Comparison of ENCODE assay signal across 15 cellular contexts in the genomic region with DNA sequence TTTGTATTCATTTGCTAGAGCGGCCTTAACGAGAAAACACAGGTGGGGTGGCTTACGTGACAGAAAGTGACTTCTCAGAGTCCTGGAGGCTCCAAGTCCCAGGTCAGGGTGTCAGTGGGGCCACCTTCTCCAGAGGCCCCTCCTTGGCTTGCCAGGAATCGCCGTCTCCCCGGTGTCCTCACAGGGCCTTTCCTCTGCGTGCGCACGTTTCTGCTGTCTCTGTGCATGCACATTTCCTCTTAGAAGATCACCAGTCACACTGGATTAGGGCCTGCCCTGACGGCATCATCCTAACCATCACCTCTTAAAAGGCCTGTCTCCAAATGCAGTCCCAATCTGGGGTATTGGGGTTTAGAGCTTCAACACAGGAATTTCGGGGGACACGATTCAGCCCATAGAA.
A peak's percentile ranks its signal among the peaks of the same experiment; 100 is the strongest.
DNase-seq lines count a peak whose midpoint lies in the region; ATAC-seq and TF ChIP-seq lines count a peak whose summit lies in the region.
"Had no signal": no experiment of that assay in that cellular context is flagged by ENCODE, and none has a peak within 500 bp of the region (broad histone marks: within the 10 kb centered on the region; RNA-seq: fewer than 3 reads in every experiment).

No MANE protein-coding gene starts in this region.

- peak; percentile 61 for DNase-seq in WERI-Rb-1
- DNase-seq in neural crest cell (ENCODE audit: low read depth, low spot score) = no peak
- DNase-seq in posterior vena cava (ENCODE audit: low spot score) = peak; percentile 44
- no peak for DNase-seq in stimulated activated naive CD8-positive, alpha-beta T cell treated with anti-CD3 and anti-CD28 coated beads, Interleukin-15, amount 100 ng/mL, for 72 hours
- no peak for DNase-seq in RKO (ENCODE audit: low spot score)
- DNase-seq: CD4-positive, alpha-beta T cell; CD8-positive, alpha-beta memory T cell; DMS 273 treated with DMSO at 0.1 percent for 48 hours; DMS79 treated with DMSO at 0.1 percent for 48 hours; GF-D8; GM23248; H7; HCEC 1CT had no signal

- no peak overlapping the region for H3K4me3 ChIP-seq in WERI-Rb-1 (ENCODE audit: low read depth, low read length)
- H3K4me3 ChIP-seq: GM23248 had no signal

- H3K27ac Mint-ChIP-seq in neural crest cell (ENCODE audit: unreplicated experiment) = peak overlapping the region; percentile 29
- no peak overlapping the region for H3K27ac Mint-ChIP-seq in stimulated activated naive CD8-positive, alpha-beta T cell treated with anti-CD3 and anti-CD28 coated beads, Interleukin-15, amount 100 ng/mL, for 72 hours
- H3K27ac Mint-ChIP-seq: CD14-positive monocyte; CD4-positive, alpha-beta T cell; CD8-positive, alpha-beta memory T cell had no signal

- no peaks in the 10 kb centered on the region for H3K36me3 ChIP-seq in WERI-Rb-1

- no peaks in the 10 kb centered on the region for H3K9me3 ChIP-seq in WERI-Rb-1 (ENCODE audit: severe bottlenecking)

- H3K9me3 Mint-ChIP-seq in neural crest cell = no peaks in the 10 kb centered on the region
- no peaks in the 10 kb centered on the region for H3K9me3 Mint-ChIP-seq in stimulated activated naive CD8-positive, alpha-beta T cell treated with anti-CD3 and anti-CD28 coated beads, Interleukin-15, amount 100 ng/mL, for 72 hours
- H3K9me3 Mint-ChIP-seq: CD4-positive, alpha-beta T cell; CD8-positive, alpha-beta memory T cell had no signal

- no peak overlapping the region for H3K4me3 Mint-ChIP-seq in neural crest cell
- no peak overlapping the region for H3K4me3 Mint-ChIP-seq in stimulated activated naive CD8-positive, alpha-beta T cell treated with anti-CD3 and anti-CD28 coated beads, Interleukin-15, amount 100 ng/mL, for 72 hours
- H3K4me3 Mint-ChIP-seq: CD14-positive monocyte; CD4-positive, alpha-beta T cell; CD8-positive, alpha-beta memory T cell had no signal

- intact Hi-C loops in posterior vena cava (cut with DNase I) = no loop called here

- no peaks in the 10 kb centered on the region for H3K27me3 ChIP-seq in WERI-Rb-1 (ENCODE audit: insufficient read depth, low read depth, severe bottlenecking)

- no peaks in the 10 kb centered on the region for H3K36me3 Mint-ChIP-seq in neural crest cell (ENCODE audit: low read depth)
- H3K36me3 Mint-ChIP-seq: CD14-positive monocyte; CD8-positive, alpha-beta memory T cell had no signal

- H3K4me1 Mint-ChIP-seq in neural crest cell = peaks cover 1% of the 10 kb centered on the region
- H3K4me1 Mint-ChIP-seq in stimulated activated naive CD8-positive, alpha-beta T cell treated with anti-CD3 and anti-CD28 coated beads, Interleukin-15, amount 100 ng/mL, for 72 hours = no peaks in the 10 kb centered on the region

- no peak for ATAC-seq in stimulated activated naive CD8-positive, alpha-beta T cell treated with anti-CD3 and anti-CD28 coated beads, Interleukin-15, amount 100 ng/mL, for 72 hours
- no peak for ATAC-seq in GM18498 (IDR thresholded peaks at IDR 0.05; ENCODE audit: unreplicated experiment)

- H3K27ac ChIP-seq in WERI-Rb-1 = peak overlapping the region; percentile 14; the same call in 1 of the 2 replicates
- H3K27ac ChIP-seq: GM23248 had no signal

- TF ChIP-seq CTCF in WERI-Rb-1 (IDR thresholded peaks at IDR 0.05; ENCODE audit: low read depth, low read length) = no peak
- TF ChIP-seq CTCF in neural crest cell (conservative IDR thresholded peaks at IDR 0.05) = no peak

- peaks cover 16% of the 10 kb centered on the region for H3K27me3 Mint-ChIP-seq in neural crest cell (ENCODE audit: low read depth)
- peaks cover 31% of the 10 kb centered on the region for H3K27me3 Mint-ChIP-seq in stimulated activated naive CD8-positive, alpha-beta T cell treated with anti-CD3 and anti-CD28 coated beads, Interleukin-15, amount 100 ng/mL, for 72 hours

Comparison
In these comparisons a context has a peak if more than half of its experiments do, and no peak if none do; other contexts are left out.
1. DNase-seq: peak in WERI-Rb-1 (single experiment) and posterior vena cava (single experiment); none in neural crest cell (single experiment), stimulated activated naive CD8-positive, alpha-beta T cell treated with anti-CD3 and anti-CD28 coated beads, Interleukin-15, amount 100 ng/mL, for 72 hours (0 of 2) and RKO (single experiment).